Comparison of ENCODE assay signal across 10 cellular contexts in genomic region chr11:14374922-14375630, GRCh38. TPM values are rescaled to one million over a fixed set of nuclear protein-coding genes. Genes with fewer than 3 reads are reported as not detected.
DNase-seq lines count a peak whose midpoint lies in the region; ATAC-seq and TF ChIP-seq lines count a peak whose summit lies in the region.
"Had no signal": no experiment of that assay in that cellular context is flagged by ENCODE, and none has a peak within 500 bp of the region (broad histone marks: within the 10 kb centered on the region; RNA-seq: fewer than 3 reads in every experiment).

No MANE protein-coding gene starts in this region.

- intact Hi-C loops in heart left ventricle (cut with DNase I): no loop called here
- intact Hi-C loops in left cardiac atrium (cut with DNase I): no loop called here
- intact Hi-C loops in aorta (cut with DNase I): loop anchor here in 1 of 2 donors (5.0 kb wide), 1 partner anchor 37 kb away; no protein-coding TSS in a partner anchor
- intact Hi-C loops in Caco-2 (cut with micrococcal nuclease; ENCODE audit: unreplicated experiment): loop anchor here (5.0 kb wide), 1 partner anchor 68 kb away; no protein-coding TSS in a partner anchor

- H3K27ac Mint-ChIP-seq in Caco-2 (ENCODE audit: unreplicated experiment): no peak overlapping the region
- H3K27ac Mint-ChIP-seq: CD4-positive, CD25-positive, alpha-beta regulatory T cell had no signal

- DNase-seq in heart left ventricle: no peak
- no peak for DNase-seq in left cardiac atrium
- DNase-seq in SK-N-SH: no peak
- no peak for DNase-seq in fibroblast of the aortic adventitia (ENCODE audit: low read depth)
- DNase-seq in aorta: no peak
- no peak for DNase-seq in Caco-2
- DNase-seq in GM20000 (ENCODE audit: low spot score): no peak
- DNase-seq: islet precursor cell had no signal

- no peak overlapping the region for H2AFZ ChIP-seq in SK-N-SH (ENCODE audit: low read depth)

- H3K9me3 Mint-ChIP-seq in Caco-2 (ENCODE audit: unreplicated experiment): no peaks in the 10 kb centered on the region
- H3K9me3 Mint-ChIP-seq: CD4-positive, CD25-positive, alpha-beta regulatory T cell had no signal

- peak in 2 of 12 donors; percentile 6 to 8 for TF ChIP-seq CTCF in heart left ventricle (IDR thresholded peaks at IDR 0.05)
- TF ChIP-seq CTCF in SK-N-SH (IDR thresholded peaks at IDR 0.05): peak; percentile 32; the same call in 1 of the 2 replicates
- TF ChIP-seq CTCF in fibroblast of the aortic adventitia (IDR thresholded peaks at IDR 0.05; ENCODE audit: insufficient read depth, low read length): peak; percentile 6
- TF ChIP-seq CTCF in Caco-2 (IDR thresholded peaks at IDR 0.05; ENCODE audit: insufficient read depth in 1 of 2, low read depth in 1 of 2, low read length in 1 of 2, severe bottlenecking in 1 of 2, unreplicated experiment in 1 of 2): peak in 1 of 2 experiments; percentile 7
- no peak for TF ChIP-seq CTCF in GM20000 (IDR thresholded peaks at IDR 0.05; ENCODE audit: extremely low read depth, missing control alignments)

- CTCF ChIA-PET in SK-N-SH (lab: Yijun Ruan, JAX) (interaction anchor here (0.8 to 1.3 kb wide), 2 partner anchors 8 to 44 kb away, joined by 3 read pairs; no protein-coding TSS in a partner anchor), Caco-2 (lab: Charles Lee) (interaction anchor here (0.6 to 1.9 kb wide), 2 partner anchors 18 to 43 kb away, joined by 5 to 6 read pairs; no protein-coding TSS in a partner anchor)

- H3K4me1 ChIP-seq in heart left ventricle: peaks cover 0 to 17% (median 7%) of the 10 kb centered on the region in 12 donors
- H3K4me1 ChIP-seq in SK-N-SH (ENCODE audit: control insufficient read depth in 1 of 2, insufficient read depth in 2 of 2, low read depth in 1 of 2, low read length in 1 of 2): peaks cover 0 to 15% of the 10 kb centered on the region in 2 experiments; a peak in 2 of 4 replicates
- peaks cover 10 to 14% of the 10 kb centered on the region in 2 donors for H3K4me1 ChIP-seq in aorta (ENCODE audit: control insufficient read depth in 1 of 2, insufficient read depth in 2 of 2, low read length in 2 of 2)
- peaks cover 13% of the 10 kb centered on the region for H3K4me1 ChIP-seq in Caco-2

- TF ChIP-seq POLR2A in heart left ventricle (IDR thresholded peaks at IDR 0.05): no peak

- H3K27me3 ChIP-seq in heart left ventricle: peaks cover 0 to 9% (median 0%) of the 10 kb centered on the region in 9 donors
- H3K27me3 ChIP-seq in SK-N-SH (ENCODE audit: insufficient read depth): no peaks in the 10 kb centered on the region
- H3K27me3 ChIP-seq in aorta (ENCODE audit: control insufficient read depth in 1 of 2, insufficient read depth in 2 of 2, low read length in 1 of 2): no peaks in the 10 kb centered on the region
- H3K27me3 ChIP-seq in Caco-2 (replicated peaks; ENCODE audit: control insufficient read depth, insufficient read depth, low read length): no peaks in the 10 kb centered on the region; the same call in 1 of the 2 replicates

- ATAC-seq in heart left ventricle (no peak), left cardiac atrium (no peak), aorta (ENCODE audit: low FRiP score) (no peak), GM18858 (IDR thresholded peaks at IDR 0.05; ENCODE audit: unreplicated experiment) (no peak)

- H3K9ac ChIP-seq in SK-N-SH: no peak overlapping the region

- H4K20me1 ChIP-seq in SK-N-SH (ENCODE audit: insufficient read depth): no peaks in the 10 kb centered on the region

- no peaks in the 10 kb centered on the region for H3K9me2 ChIP-seq in SK-N-SH

- H3K9me3 ChIP-seq in heart left ventricle: no peaks in the 10 kb centered on the region
- H3K9me3 ChIP-seq in SK-N-SH: no peaks in the 10 kb centered on the region
- no peaks in the 10 kb centered on the region for H3K9me3 ChIP-seq in aorta (ENCODE audit: control insufficient read depth, low read length)
- no peaks in the 10 kb centered on the region for H3K9me3 ChIP-seq in Caco-2

- H3K79me2 ChIP-seq in SK-N-SH (ENCODE audit: insufficient read depth): no peaks in the 10 kb centered on the region

- peak overlapping the region in 11 of 12 donors; percentile 8 to 82 (median 56) for H3K27ac ChIP-seq in heart left ventricle
- H3K27ac ChIP-seq in SK-N-SH (ENCODE audit: low read depth in 2 of 2, low read length in 1 of 2): peak overlapping the region in 1 of 2 experiments; percentile 22; a peak in 1 of 4 replicates
- peak overlapping the region; percentile 62 to 91 for H3K27ac ChIP-seq in aorta (ENCODE audit: low read depth in 1 of 2, low read length in 2 of 2)

- H3K27me3 Mint-ChIP-seq in Caco-2 (ENCODE audit: insufficient read depth, unreplicated experiment): peaks cover 4% of the 10 kb centered on the region

- 43 to 93% (median 60%) methylated on average over 2 of the region's 2 CpGs for WGBS in heart left ventricle, 4 donors
- 53% methylated on average over 2 of the region's 2 CpGs for WGBS in SK-N-SH (ENCODE audit: low lambda C conversion rate)
- 28 to 38% methylated on average over 2 of the region's 2 CpGs for WGBS in aorta, 2 donors

- H3F3A ChIP-seq in SK-N-SH (replicated peaks; ENCODE audit: insufficient read depth): peaks cover 11% of the 10 kb centered on the region

- H3K36me3 ChIP-seq in heart left ventricle: no peaks in the 10 kb centered on the region
- H3K36me3 ChIP-seq in SK-N-SH (replicated peaks in 1 of 2; ENCODE audit: control insufficient read depth in 1 of 2, insufficient read depth in 2 of 2, low read length in 1 of 2): no peaks in the 10 kb centered on the region
- no peaks in the 10 kb centered on the region for H3K36me3 ChIP-seq in aorta (ENCODE audit: control insufficient read depth in 1 of 2, insufficient read depth in 2 of 2, low read length in 1 of 2)
- H3K36me3 ChIP-seq in Caco-2 (ENCODE audit: control insufficient read depth, insufficient read depth, low read length): no peaks in the 10 kb centered on the region

- no peak for TF ChIP-seq RAD21 in SK-N-SH (IDR thresholded peaks at IDR 0.05; ENCODE audit: low read length)

- H3K4me3 Mint-ChIP-seq in Caco-2 (ENCODE audit: unreplicated experiment): no peak overlapping the region
- H3K4me3 Mint-ChIP-seq: CD4-positive, CD25-positive, alpha-beta regulatory T cell had no signal

- no peak for TF ChIP-seq EP300 in SK-N-SH (IDR thresholded peaks at IDR 0.05; ENCODE audit: borderline replicate concordance in 1 of 2, low read depth in 1 of 2, low read length in 1 of 2)

- BruUV-seq in Caco-2 (replicated peaks; lab: Mats Ljungman, UMichigan): no TSS peak

- H3K4me3 ChIP-seq in heart left ventricle (no peak overlapping the region), SK-N-SH (ENCODE audit: low read depth in 2 of 2, low read length in 1 of 2) (no peak overlapping the region), fibroblast of the aortic adventitia (ENCODE audit: low read depth, low read length) (no peak overlapping the region), aorta (ENCODE audit: low read length in 2 of 2) (no peak overlapping the region), Caco-2 (ENCODE audit: low read depth, low read length) (no peak overlapping the region)

- POLR2A ChIA-PET in SK-N-SH (lab: Yijun Ruan, JAX): no interaction called here
- POLR2A ChIA-PET in Caco-2 (lab: Charles Lee): no interaction called here

- H3K36me3 Mint-ChIP-seq in Caco-2 (ENCODE audit: insufficient read depth, unreplicated experiment): no peaks in the 10 kb centered on the region
- H3K36me3 Mint-ChIP-seq: CD4-positive, CD25-positive, alpha-beta regulatory T cell had no signal

- H3K4me2 ChIP-seq in SK-N-SH: peak overlapping the region; percentile 7; the same call in 1 of the 2 replicates

- H3K4me1 Mint-ChIP-seq in Caco-2 (ENCODE audit: low read depth, unreplicated experiment): peaks cover 7% of the 10 kb centered on the region

TF ChIP-seq in SK-N-SH, 30 proteins besides CTCF, POLR2A, EP300 and RAD21:
- TF ChIP-seq YY1 (IDR thresholded peaks at IDR 0.05; ENCODE audit: low read depth) (no peak), USF2 (IDR thresholded peaks at IDR 0.05; ENCODE audit: borderline replicate concordance, low read depth, low read length) (no peak), MAX (IDR thresholded peaks at IDR 0.05; ENCODE audit: low read depth) (no peak), FOXJ3 (CRISPR knock-in tag; IDR thresholded peaks at IDR 0.05) (no peak), NFIC (IDR thresholded peaks at IDR 0.05; ENCODE audit: borderline replicate concordance) (no peak), GABPA (IDR thresholded peaks at IDR 0.05; ENCODE audit: low read depth) (no peak), NRF1 (IDR thresholded peaks at IDR 0.05; ENCODE audit: low read depth, low read length) (no peak), EZH2phosphoT487 (IDR thresholded peaks at IDR 0.05; ENCODE audit: borderline replicate concordance, low read depth) (no peak)

RNA-seq across cellular contexts. Expression of gene RRAS2, which starts 16.1 kb away (rescaled TPM):
- 100 to 1,000 TPM in 1 of 9 donors, 10 to 100 TPM in 8; 25.1 to 111 (median 61.8) TPM for total RNA-seq in heart left ventricle
- polyA plus RNA-seq in heart left ventricle: 10 to 100 TPM; 36.4 to 52.4 TPM
- 10 to 100 TPM; 31.6 to 34.2 TPM for total RNA-seq in left cardiac atrium
- 53.3 and 55.3 TPM in 2 replicates for polyA plus RNA-seq in SK-N-SH (2012; rRNA removed)
- polyA plus RNA-seq in SK-N-SH (2012; cell fraction: cytosol; rRNA removed): 73.7 and 93.3 TPM in 2 replicates
- 19.4 and 31.6 TPM in 2 replicates for polyA plus RNA-seq in SK-N-SH (2012; cell fraction: nucleus; rRNA removed)
- total RNA-seq in fibroblast of the aortic adventitia (ENCODE audit: low replicate concordance): 83.0 and 95.6 TPM in 2 replicates
- 10 to 100 TPM; 24.5 to 46.7 TPM for total RNA-seq in aorta
- 10 to 100 TPM; 18.0 to 31.3 TPM for polyA plus RNA-seq in aorta
- 86.2 and 94.7 TPM in 2 replicates for total RNA-seq in Caco-2 (2022)
